ENCODE assay signal across 7 cellular contexts in genomic region chr7:57412618-57413017, GRCh38. TPM values are rescaled to one million over a fixed set of nuclear protein-coding genes. Genes with fewer than 3 reads are reported as not detected.
"Had no signal": no experiment of that assay in that cellular context is flagged by ENCODE, and none has a peak within 500 bp of the region (broad histone marks: within the 10 kb centered on the region; RNA-seq: fewer than 3 reads in every experiment).

No MANE protein-coding gene starts in this region.

- H3K27ac ChIP-seq: GM23248 had no signal

- H3K4me3 ChIP-seq: GM23248, K562 had no signal

- DNase-seq: GM23248, GOT3, H9, HCEC 1CT, IMR-90 had no signal

- ATAC-seq: K562 had no signal

RNA-seq across cellular contexts. Expression of gene ZNF716, which starts 37.4 kb away (rescaled TPM):
- total RNA-seq: GM23248, H9, HT-29, IMR-90, K562 had no signal
- polyA plus RNA-seq: GM23248, IMR-90, K562 had no signal
